8 cellular contexts compared by ENCODE assay signal in genomic region chr1:117654485-117655219, GRCh38. TPM values are rescaled to one million over a fixed set of nuclear protein-coding genes. Genes with fewer than 3 reads are reported as not detected.
A peak's percentile ranks its signal among the peaks of the same experiment; 100 is the strongest.
DNase-seq lines count a peak whose midpoint lies in the region; ATAC-seq, FAIRE-seq and TF ChIP-seq lines count a peak whose summit lies in the region.

No MANE protein-coding gene starts in this region.

- no peak for FAIRE-seq in A549 (lab: Jason Lieb, UNC)

- no peak for TF ChIP-seq RAD21 in A549 (conservative IDR thresholded peaks at IDR 0.05 in 1 of 2, IDR thresholded peaks at IDR 0.05 in 1 of 2)

- H3K27ac ChIP-seq in A549 = peak overlapping the region; percentile 71 to 83
- no peak overlapping the region for H3K27ac ChIP-seq in A673 (ENCODE audit: low read depth, low read length, poor library complexity, severe bottlenecking)

- CTCF ChIA-PET in A549 (lab: Yijun Ruan, JAX) = interaction anchor here (1.0 kb wide), 1 partner anchor 12 kb away, joined by 3 read pairs; no protein-coding TSS in a partner anchor
- CTCF ChIA-PET in A673 (lab: Charles Lee) = no interaction called here

- no peaks in the 10 kb centered on the region for H3K27me3 ChIP-seq in A673 (replicated peaks; ENCODE audit: insufficient read depth, low read depth, low read length, poor library complexity)

- intact Hi-C loops in A673 (cut with micrococcal nuclease; ENCODE audit: unreplicated experiment) = no loop called here

- no peak overlapping the region for H3K4me3 ChIP-seq in A549
- H3K4me3 ChIP-seq in A673 (ENCODE audit: low read depth, low read length, poor library complexity, severe bottlenecking) = no peak overlapping the region

- BruUV-seq in A673 (replicated peaks; lab: Mats Ljungman, UMichigan) = no TSS peak

- peak overlapping the region; percentile 72 for H3K4me2 ChIP-seq in A549

- no peak for TF ChIP-seq EP300 in A549 (IDR thresholded peaks at IDR 0.05)

- WGBS in A549 (ENCODE audit: missing lambda C conversion rate) = 40% methylated on average over 5 of the region's 6 CpGs

- DNase-seq in A549 (ENCODE audit: low read depth in 1 of 2, low spot score in 1 of 2) = no peak
- no peak for DNase-seq in T-helper 17 cell
- no peak for DNase-seq in stimulated activated naive CD8-positive, alpha-beta T cell treated with anti-CD3 and anti-CD28 coated beads, Interleukin-15, Interleukin-2, amounts not matched to agents 100 U/mL and 50 U/mL, for 24 hours
- DNase-seq in A673 (ENCODE audit: low spot score) = no peak
- DNase-seq in activated CD8-positive, alpha-beta memory T cell treated with anti-CD3 and anti-CD28 coated beads for 24 hours = no peak
- no peak for DNase-seq in NCI-H2227 treated with DMSO at 0.1 percent for 48 hours (lab: John Stamatoyannopoulos, UW)

- TF ChIP-seq CTCF in A549 (IDR thresholded peaks at IDR 0.05) (no peak), A673 (conservative IDR thresholded peaks at IDR 0.05; ENCODE audit: low read depth, low read length) (no peak)

- H3K4me1 Mint-ChIP-seq in T-helper 17 cell = peaks cover 72% of the 10 kb centered on the region

- POLR2A ChIA-PET in A549 (lab: Yijun Ruan, JAX) (no interaction called here), A673 (lab: Charles Lee; ENCODE audit: low non-redundant PET) (no interaction called here)

- H3K36me3 ChIP-seq in A673 (ENCODE audit: insufficient read depth, low read length, poor library complexity, severe bottlenecking) = no peaks in the 10 kb centered on the region

- no peaks in the 10 kb centered on the region for H3K27me3 Mint-ChIP-seq in T-helper 17 cell

- H3K9me3 ChIP-seq in A549 (no peaks in the 10 kb centered on the region), T-helper 17 cell (ENCODE audit: control insufficient read depth, low read length, poor library complexity, severe bottlenecking) (no peaks in the 10 kb centered on the region), A673 (ENCODE audit: low read depth, low read length, poor library complexity, severe bottlenecking) (no peaks in the 10 kb centered on the region)

- H3K36me3 Mint-ChIP-seq in T-helper 17 cell (ENCODE audit: low read depth) = no peaks in the 10 kb centered on the region

- H3K4me3 Mint-ChIP-seq in T-helper 17 cell = peak overlapping the region; percentile 85

- TF ChIP-seq POLR2A in A549 (IDR thresholded peaks at IDR 0.05; ENCODE audit: low read length) = no peak

- H3K27ac Mint-ChIP-seq in T-helper 17 cell = peak overlapping the region; percentile 94

- ATAC-seq in A549 = peak; percentile 35 to 63; a peak in 4 of 6 replicates
- peak; percentile 83 for ATAC-seq in GM18909 (IDR thresholded peaks at IDR 0.05; ENCODE audit: poor library complexity, unreplicated experiment)
- peak; percentile 76 for ATAC-seq in HG03066 (IDR thresholded peaks at IDR 0.05; ENCODE audit: low read depth, unreplicated experiment)
- peak; percentile 7 for ATAC-seq in T-helper 17 cell
- peak; percentile 56 for ATAC-seq in stimulated activated naive CD8-positive, alpha-beta T cell treated with anti-CD3 and anti-CD28 coated beads, Interleukin-15, Interleukin-2, amounts not matched to agents 100 U/mL and 50 U/mL, for 24 hours

- peaks cover 39% of the 10 kb centered on the region for H3K4me1 ChIP-seq in A549
- no peaks in the 10 kb centered on the region for H3K4me1 ChIP-seq in A673 (ENCODE audit: insufficient read depth, low read length, poor library complexity, severe bottlenecking)

TF ChIP-seq in A549, 52 proteins besides CTCF, POLR2A, EP300 and RAD21:
- TF ChIP-seq MAX (IDR thresholded peaks at IDR 0.05) (0 out of 2 replicates have a peak, but pooled peaks have one; percentile 1), PHF8 (IDR thresholded peaks at IDR 0.05; ENCODE audit: borderline replicate concordance, low read depth) (no peak), CEBPB (IDR thresholded peaks at IDR 0.05) (0 out of 4 replicates have a peak, but pooled peaks of 1 of the 2 experiments have one; percentile 18)

RNA-seq across cellular contexts. Expression of gene TENT5C, which starts 48.8 kb away (rescaled TPM):
- polyA plus RNA-seq in A549 (2011; rRNA removed) (0.17 and 0.26 TPM in 2 replicates), A549 (2017; fragmentation: RNase III; extraction: RNeasy Plus Mini Kit Qiagen cat#74134 plus additional on column Dnase treatment) (0.08 to 0.14 TPM (median 0.11 TPM) in 3 replicates)
- 0.03 and 0.05 TPM in 2 replicates for polyA plus RNA-seq in A549 (2012; cell fraction: cytosol; rRNA removed)
- 0.04 and 0.06 TPM in 2 replicates for polyA plus RNA-seq in A549 (2012; cell fraction: nucleus; rRNA removed)
- 0.44 and 0.95 TPM in 2 replicates for polyA minus RNA-seq in A549 (2011; rRNA and poly(A)+ RNA removed)
- total RNA-seq in T-helper 17 cell (100 to 1,000 TPM; 129 to 173 TPM), A673 (2021) (0.90 and 1.1 TPM in 2 replicates)

Comparison
In these comparisons a context has a peak if more than half of its experiments do, and no peak if none do; other contexts are left out.
1. ATAC-seq: peak in every context shown above with its lines; median percentile 83 in GM18909; 76 in HG03066; 56 in stimulated activated naive CD8-positive, alpha-beta T cell treated with anti-CD3 and anti-CD28 coated beads, Interleukin-15, Interleukin-2, amounts not matched to agents 100 U/mL and 50 U/mL, for 24 hours; 49 in A549; 7 in T-helper 17 cell.
2. RNA of gene TENT5C, which starts 48.8 kb away (total RNA-seq): 129 to 173 TPM in T-helper 17 cell; 0.90 to 1.1 TPM in A673; every median in the first group is over 10 times any median in the second.